In genomic region chr7:81751619-81752317, GRCh38 we compare ENCODE assay signal across 32 cellular contexts. TPM values are rescaled to one million over a fixed set of nuclear protein-coding genes. Genes with fewer than 3 reads are reported as not detected.
"Had no signal": no experiment of that assay in that cellular context is flagged by ENCODE, and none has a peak within 500 bp of the region (broad histone marks: within the 10 kb centered on the region; RNA-seq: fewer than 3 reads in every experiment).

No MANE protein-coding gene starts in this region.

- H3K4me1 Mint-ChIP-seq: activated CD4-positive, alpha-beta T cell treated with anti-CD3 and anti-CD28 coated beads for 36 hours; activated CD4-positive, alpha-beta T cell treated with anti-CD3 and anti-CD28 coated beads, Interleukin-2, amount 10 ng/mL, durations not matched to agents 24 days and 14 days; activated T-helper 17 cell treated with anti-CD3 and anti-CD28 coated beads, Interleukin-2, amount 50 U/mL, for 72 hours; central memory CD8-positive, alpha-beta T cell had no signal

- DNase-seq: activated CD4-positive, alpha-beta memory T cell treated with anti-CD3 and anti-CD28 coated beads for 36 hours; activated CD4-positive, alpha-beta T cell treated with anti-CD3 and anti-CD28 coated beads for 36 hours; activated CD4-positive, alpha-beta T cell treated with anti-CD3 and anti-CD28 coated beads, Interleukin-2, amount 10 ng/mL, durations not matched to agents 24 days and 14 days; activated CD4-positive, CD25-positive, alpha-beta regulatory T cell; activated CD4-positive, CD25-positive, alpha-beta regulatory T cell treated with anti-CD3 and anti-CD28 coated beads, Interleukin-2, amount 50 U/mL, for 72 hours; activated CD8-positive, alpha-beta T cell treated with anti-CD3 and anti-CD28 coated beads, Interleukin-2, amount 10 ng/mL, durations not matched to agents 7 days and 5 days; activated effector memory CD4-positive, alpha-beta T cell treated with Interleukin-2 at 50 U/mL for 16 hours; activated gamma-delta T cell treated with Interleukin-2 at 50 U/mL for 16 hours; activated naive CD4-positive, alpha-beta T cell treated with anti-CD3 and anti-CD28 coated beads, Interleukin-2, amount 50 U/mL, for 16 hours; activated naive CD4-positive, alpha-beta T cell treated with Interleukin-2 at 50 U/mL for 16 hours; activated T-cell treated with anti-CD3 and anti-CD28 coated beads, Interleukin-2, amount 50 U/mL, for 4 hours; amniotic stem cell; anterior cingulate cortex; brain microvascular endothelial cell; dorsolateral prefrontal cortex; effector memory CD8-positive, alpha-beta T cell; erythroblast; foreskin keratinocyte; gastrocnemius medialis; glutamatergic neuron; heart left ventricle; hypothalamus; T1000; WERI-Rb-1 had no signal

- H3K9me3 Mint-ChIP-seq: activated CD4-positive, alpha-beta T cell treated with anti-CD3 and anti-CD28 coated beads, Interleukin-2, amount 10 ng/mL, durations not matched to agents 24 days and 14 days; dendritic cell treated with granulocyte-macrophage colony-stimulating factor and Interleukin-4, amounts not matched to agents 40 ng/mL and 50 ng/mL, for 4 days; T-helper 2 cell treated with Interferon-gamma antibody and Interleukin-4, amounts not matched to agents 5 μg/mL and 100 μg/mL, for 36 hours had no signal

- H3K27ac Mint-ChIP-seq: activated CD4-positive, alpha-beta memory T cell treated with anti-CD3 and anti-CD28 coated beads for 36 hours; activated CD4-positive, alpha-beta T cell treated with anti-CD3 and anti-CD28 coated beads for 36 hours; activated CD4-positive, alpha-beta T cell treated with anti-CD3 and anti-CD28 coated beads, Interleukin-2, amount 10 ng/mL, durations not matched to agents 24 days and 14 days; activated CD8-positive, alpha-beta T cell treated with anti-CD3 and anti-CD28 coated beads, Interleukin-2, amount 10 ng/mL, durations not matched to agents 7 days and 5 days; activated naive CD8-positive, alpha-beta T cell; activated T-helper 17 cell treated with anti-CD3 and anti-CD28 coated beads, Interleukin-2, amount 50 U/mL, for 72 hours; dendritic cell treated with granulocyte-macrophage colony-stimulating factor and Interleukin-4, amounts not matched to agents 40 ng/mL and 50 ng/mL, for 4 days; effector memory CD8-positive, alpha-beta T cell; T-helper 2 cell treated with Interferon-gamma antibody and Interleukin-4, amounts not matched to agents 5 μg/mL and 100 μg/mL, for 36 hours had no signal

- ATAC-seq: activated CD4-positive, alpha-beta T cell treated with anti-CD3 and anti-CD28 coated beads for 36 hours; activated CD8-positive, alpha-beta T cell treated with anti-CD3 and anti-CD28 coated beads, Interleukin-2, amount 10 ng/mL, durations not matched to agents 7 days and 5 days; activated T-cell treated with anti-CD3 and anti-CD28 coated beads, Interleukin-2, amount 50 U/mL, for 4 hours; activated T-helper 17 cell treated with anti-CD3 and anti-CD28 coated beads, Interleukin-2, amount 50 U/mL, for 72 hours; effector memory CD8-positive, alpha-beta T cell; foreskin keratinocyte; gastrocnemius medialis; heart left ventricle had no signal

- H3K36me3 ChIP-seq: brain microvascular endothelial cell, gastrocnemius medialis, WERI-Rb-1 had no signal

- H3K27me3 Mint-ChIP-seq: activated CD4-positive, alpha-beta memory T cell treated with anti-CD3 and anti-CD28 coated beads for 36 hours; activated CD4-positive, alpha-beta T cell treated with anti-CD3 and anti-CD28 coated beads for 36 hours; activated CD4-positive, alpha-beta T cell treated with anti-CD3 and anti-CD28 coated beads, Interleukin-2, amount 10 ng/mL, durations not matched to agents 24 days and 14 days; activated naive CD8-positive, alpha-beta T cell; activated T-helper 17 cell treated with anti-CD3 and anti-CD28 coated beads, Interleukin-2, amount 50 U/mL, for 72 hours; central memory CD8-positive, alpha-beta T cell; dendritic cell treated with granulocyte-macrophage colony-stimulating factor and Interleukin-4, amounts not matched to agents 40 ng/mL and 50 ng/mL, for 4 days; effector memory CD8-positive, alpha-beta T cell had no signal

- H3K27me3 ChIP-seq: brain microvascular endothelial cell, dorsolateral prefrontal cortex, esophagus muscularis mucosa, foreskin keratinocyte, gastrocnemius medialis, heart left ventricle had no signal

- H3K4me3 Mint-ChIP-seq: activated CD4-positive, alpha-beta memory T cell treated with anti-CD3 and anti-CD28 coated beads for 36 hours; activated CD4-positive, alpha-beta T cell treated with anti-CD3 and anti-CD28 coated beads for 36 hours; activated CD4-positive, alpha-beta T cell treated with anti-CD3 and anti-CD28 coated beads, Interleukin-2, amount 10 ng/mL, durations not matched to agents 24 days and 14 days; activated CD8-positive, alpha-beta T cell treated with anti-CD3 and anti-CD28 coated beads, Interleukin-2, amount 10 ng/mL, durations not matched to agents 7 days and 5 days; activated naive CD8-positive, alpha-beta T cell; activated T-cell treated with anti-CD3 and anti-CD28 coated beads, Interleukin-2, amount 50 U/mL, for 4 hours; activated T-helper 17 cell treated with anti-CD3 and anti-CD28 coated beads, Interleukin-2, amount 50 U/mL, for 72 hours; central memory CD8-positive, alpha-beta T cell; dendritic cell treated with granulocyte-macrophage colony-stimulating factor and Interleukin-4, amounts not matched to agents 40 ng/mL and 50 ng/mL, for 4 days; effector memory CD8-positive, alpha-beta T cell; T-helper 2 cell treated with Interferon-gamma antibody and Interleukin-4, amounts not matched to agents 5 μg/mL and 100 μg/mL, for 36 hours had no signal

- H3K4me3 ChIP-seq: coronary artery, dorsolateral prefrontal cortex, esophagus muscularis mucosa, gastrocnemius medialis, heart left ventricle had no signal

- H3K4me1 ChIP-seq: foreskin keratinocyte, gastrocnemius medialis, heart left ventricle had no signal

- H3K9me3 ChIP-seq: esophagus muscularis mucosa, gastrocnemius medialis, heart left ventricle had no signal

- H3K36me3 Mint-ChIP-seq: activated CD4-positive, alpha-beta memory T cell treated with anti-CD3 and anti-CD28 coated beads for 36 hours; activated naive CD8-positive, alpha-beta T cell had no signal

- H3K27ac ChIP-seq: brain microvascular endothelial cell, coronary artery, dorsolateral prefrontal cortex, esophagus muscularis mucosa, foreskin keratinocyte, gastrocnemius medialis, heart left ventricle, WERI-Rb-1 had no signal

RNA-seq across cellular contexts. Expression of gene HGF, which starts 18.1 kb away (rescaled TPM):
- total RNA-seq: activated CD4-positive, alpha-beta memory T cell treated with anti-CD3 and anti-CD28 coated beads for 36 hours; activated CD4-positive, alpha-beta T cell treated with anti-CD3 and anti-CD28 coated beads for 36 hours; activated CD4-positive, alpha-beta T cell treated with anti-CD3 and anti-CD28 coated beads, Interleukin-2, amount 10 ng/mL, durations not matched to agents 24 days and 14 days; activated CD8-positive, alpha-beta T cell treated with anti-CD3 and anti-CD28 coated beads, Interleukin-2, amount 10 ng/mL, durations not matched to agents 7 days and 5 days; activated T-helper 17 cell treated with anti-CD3 and anti-CD28 coated beads, Interleukin-2, amount 50 U/mL, for 72 hours; astrocyte; foreskin keratinocyte had no signal
- polyA plus RNA-seq: foreskin keratinocyte had no signal
